Comparison of ENCODE assay signal across 11 cellular contexts in the genomic region with DNA sequence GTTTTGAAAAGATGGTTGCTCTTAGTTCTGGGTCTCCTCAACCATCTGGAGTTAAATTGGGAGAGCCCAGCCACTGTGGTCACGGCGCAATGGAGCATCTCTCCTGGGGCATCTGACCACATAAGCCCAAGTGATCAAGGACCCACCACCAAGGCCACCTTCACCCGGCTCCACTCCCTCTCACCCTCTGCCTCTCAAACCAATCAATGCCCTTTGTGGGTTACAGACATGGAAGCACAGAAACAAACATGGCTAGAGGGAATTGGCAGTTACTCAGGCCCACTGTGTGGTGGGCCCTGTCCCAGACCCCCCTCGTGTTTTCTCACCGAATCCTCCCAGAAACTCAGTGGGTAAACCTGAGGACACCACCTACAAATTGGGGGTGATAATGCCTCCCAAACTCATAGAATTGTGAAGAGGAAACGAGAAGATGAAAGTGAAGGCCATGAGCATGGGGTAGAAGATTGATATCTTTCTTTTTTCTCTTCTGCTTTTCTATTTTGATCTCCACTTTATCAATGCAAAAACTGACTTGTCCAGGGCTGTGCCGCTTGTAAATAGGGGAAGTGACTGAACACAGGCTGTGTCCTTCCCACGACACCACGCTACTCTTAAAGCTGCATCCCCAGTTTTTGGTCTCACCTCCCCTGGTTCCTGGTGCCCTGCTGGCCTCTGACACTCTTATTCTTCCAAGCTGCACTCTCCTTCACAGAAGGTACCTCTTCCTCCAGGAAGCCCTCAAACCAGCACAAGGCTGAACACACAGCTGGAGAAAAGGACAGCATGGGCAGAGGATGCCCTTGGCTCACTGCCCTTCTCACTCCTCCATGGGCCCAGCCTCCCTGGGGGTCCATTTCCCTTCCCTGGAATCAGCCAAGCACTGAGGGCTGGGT. TPM values are rescaled to one million over a fixed set of nuclear protein-coding genes. Genes with fewer than 3 reads are reported as not detected.
DNase-seq lines count a peak whose midpoint lies in the region; ATAC-seq, FAIRE-seq and TF ChIP-seq lines count a peak whose summit lies in the region.
"Had no signal": no experiment of that assay in that cellular context is flagged by ENCODE, and none has a peak within 500 bp of the region (broad histone marks: within the 10 kb centered on the region; RNA-seq: fewer than 3 reads in every experiment).

No MANE protein-coding gene starts in this region.

- H3K27me3 ChIP-seq in right atrium auricular region (no peaks in the 10 kb centered on the region), K562 (ENCODE audit: control insufficient read depth in 2 of 2, insufficient read depth in 2 of 2, low read length in 2 of 2) (no peaks in the 10 kb centered on the region), aorta (ENCODE audit: control insufficient read depth in 1 of 2, insufficient read depth in 2 of 2, low read length in 1 of 2) (no peaks in the 10 kb centered on the region)
- H3K27me3 ChIP-seq in CD4-positive, alpha-beta T cell (ENCODE audit: control insufficient read depth, insufficient read depth, low read length), result no peaks in the 10 kb centered on the region

- intact Hi-C loops in Right ventricle myocardium inferior (cut with DNase I), result no loop called here
- intact Hi-C loops in K562 (cut with micrococcal nuclease), result no loop called here
- intact Hi-C loops in aorta (cut with DNase I), result no loop called here
- intact Hi-C loops in CD4-positive, alpha-beta T cell (cut with DNase I, micrococcal nuclease), result no loop called here
- intact Hi-C loops in MCF 10A (cut with micrococcal nuclease), result no loop called here

- CTCF ChIA-PET in K562 (lab: Yijun Ruan, JAX; ENCODE audit: low intra/inter-chr PET ratio) (no interaction called here), MCF 10A (lab: Yijun Ruan, JAX) (interaction anchor here (1.0 kb wide), 1 partner anchor 12 kb away, joined by 3 read pairs; no protein-coding TSS in a partner anchor)
- CTCF ChIA-PET in CD4-positive, alpha-beta T cell (lab: Charles Lee), result no interaction called here

- FAIRE-seq in K562 (lab: Jason Lieb, UNC), result no peak
- FAIRE-seq: frontal cortex had no signal

- no peak overlapping the region for H3K4me3 Mint-ChIP-seq in CD4-positive, alpha-beta T cell
- no peak overlapping the region for H3K4me3 Mint-ChIP-seq in MCF 10A (ENCODE audit: unreplicated experiment)

- no peaks in the 10 kb centered on the region for H3K9me3 Mint-ChIP-seq in CD4-positive, alpha-beta T cell
- H3K9me3 Mint-ChIP-seq in MCF 10A (ENCODE audit: unreplicated experiment), result no peaks in the 10 kb centered on the region

- POLR2A ChIA-PET in K562 (lab: Yijun Ruan, JAX), result interaction anchor here (0.5 to 1.2 kb wide), 2 partner anchors 12 to 21 kb away, joined by 3 to 5 read pairs; no protein-coding TSS in a partner anchor
- POLR2A ChIA-PET in CD4-positive, alpha-beta T cell (lab: Charles Lee), result no interaction called here
- POLR2A ChIA-PET in MCF 10A (lab: Yijun Ruan, JAX), result interaction anchor here (1.1 kb wide), 1 partner anchor 12 kb away, joined by 4 read pairs; no protein-coding TSS in a partner anchor

- H4K20me1 ChIP-seq in K562 (replicated peaks; ENCODE audit: control insufficient read depth, insufficient read depth, low read length), result no peaks in the 10 kb centered on the region; the same call in 1 of the 2 replicates

- no peak for TF ChIP-seq EP300 in K562 (IDR thresholded peaks at IDR 0.05; ENCODE audit: low read length)

- H3K9ac ChIP-seq in K562 (ENCODE audit: insufficient read depth in 1 of 2, low read depth in 2 of 2, low read length in 2 of 2), result 0 out of 4 replicates have a peak overlapping the region, but pooled peaks of 1 of the 2 experiments have one; percentile 24
- H3K9ac ChIP-seq: KMS-11 had no signal

- no peaks in the 10 kb centered on the region for H3K9me3 ChIP-seq in right atrium auricular region
- H3K9me3 ChIP-seq in K562 (replicated peaks; ENCODE audit: control insufficient read depth, insufficient read depth, low read depth, low read length), result no peaks in the 10 kb centered on the region
- no peaks in the 10 kb centered on the region for H3K9me3 ChIP-seq in aorta (ENCODE audit: control insufficient read depth, low read length)
- H3K9me3 ChIP-seq in CD4-positive, alpha-beta T cell (ENCODE audit: control insufficient read depth, low read length), result no peaks in the 10 kb centered on the region

- ATAC-seq in Right ventricle myocardium inferior, result peak; percentile 37
- ATAC-seq in HG03196 (IDR thresholded peaks at IDR 0.05; ENCODE audit: unreplicated experiment), result peak; percentile 66
- ATAC-seq in K562, result peak; percentile 27; the same call in 1 of the 3 replicates
- no peak for ATAC-seq in aorta (ENCODE audit: low FRiP score)
- no peak for ATAC-seq in CD4-positive, alpha-beta T cell (ENCODE audit: poor library complexity)

- H3K4me1 ChIP-seq in right atrium auricular region, result peaks cover 0 to 7% of the 10 kb centered on the region in 2 donors
- peaks cover 4 to 25% of the 10 kb centered on the region in 2 experiments; a peak in 4 of 5 replicates for H3K4me1 ChIP-seq in K562 (replicated peaks in 1 of 2; ENCODE audit: control insufficient read depth in 2 of 2, insufficient read depth in 2 of 2, low read length in 2 of 2)
- peaks cover 1 to 2% of the 10 kb centered on the region in 2 donors for H3K4me1 ChIP-seq in aorta (ENCODE audit: control insufficient read depth in 1 of 2, insufficient read depth in 2 of 2, low read length in 2 of 2)

- peak overlapping the region; percentile 80 for H2AFZ ChIP-seq in K562 (ENCODE audit: low read depth, low read length)

- H3K4me3 ChIP-seq in right atrium auricular region, result no peak overlapping the region
- H3K4me3 ChIP-seq in K562, result no peak overlapping the region
- H3K4me3 ChIP-seq in aorta (ENCODE audit: low read length in 2 of 2), result no peak overlapping the region

- H3K79me2 ChIP-seq in K562 (ENCODE audit: control insufficient read depth, insufficient read depth, low read length), result no peaks in the 10 kb centered on the region

- in situ Hi-C loops in K562 (cut with MboI) (no loop called here), G401 (cut with HindIII; ENCODE audit: low sequenced_read_pairs) (no loop called here)

- H3K27ac ChIP-seq in right atrium auricular region (no peak overlapping the region), K562 (ENCODE audit: extremely low read depth, low read depth, low read length) (peak overlapping the region; percentile 32; the same call in 1 of the 3 replicates), aorta (ENCODE audit: low read depth in 1 of 2, low read length in 2 of 2) (peak overlapping the region; percentile 70 to 88)
- no peak overlapping the region for H3K27ac ChIP-seq in CD4-positive, alpha-beta T cell (ENCODE audit: low read depth, low read length)
- H3K27ac ChIP-seq: 22Rv1, KMS-11 had no signal

- BruUV-seq in K562 (replicated peaks; lab: Mats Ljungman, UMichigan) (no TSS peak), MCF 10A (replicated peaks; lab: Mats Ljungman, UMichigan) (no TSS peak)

- no peaks in the 10 kb centered on the region for H3K36me3 Mint-ChIP-seq in CD4-positive, alpha-beta T cell (ENCODE audit: low read depth)
- H3K36me3 Mint-ChIP-seq in MCF 10A (ENCODE audit: insufficient read depth, unreplicated experiment), result no peaks in the 10 kb centered on the region

- TF ChIP-seq RAD21 in K562 (CRISPR knock-in tag; conservative IDR thresholded peaks at IDR 0.05 in 1 of 2, IDR thresholded peaks at IDR 0.05 in 1 of 2), result no peak

- no peaks in the 10 kb centered on the region for H3K4me1 Mint-ChIP-seq in CD4-positive, alpha-beta T cell (ENCODE audit: low read depth)
- no peaks in the 10 kb centered on the region for H3K4me1 Mint-ChIP-seq in MCF 10A (ENCODE audit: insufficient read depth, unreplicated experiment)

- DNase-seq in Right ventricle myocardium inferior (ENCODE audit: missing footprints) (no peak), right atrium auricular region (ENCODE audit: low spot score) (no peak), K562 (ENCODE audit: extremely low read depth in 1 of 4, low spot score in 3 of 4) (no peak), aorta (no peak), MCF 10A (ENCODE audit: unreplicated experiment) (no peak), G401 (ENCODE audit: low spot score) (no peak)
- no peak for DNase-seq in CD4-positive, alpha-beta T cell

- H3K27me3 Mint-ChIP-seq in CD4-positive, alpha-beta T cell, result no peaks in the 10 kb centered on the region
- no peaks in the 10 kb centered on the region for H3K27me3 Mint-ChIP-seq in MCF 10A (ENCODE audit: insufficient read depth, unreplicated experiment)

- TF ChIP-seq CTCF in right atrium auricular region (IDR thresholded peaks at IDR 0.05) (no peak), K562 (IDR thresholded peaks at IDR 0.05 in 2 of 3, conservative IDR thresholded peaks at IDR 0.05 in 1 of 3; ENCODE audit: insufficient read depth in 2 of 3, low read depth in 1 of 3, low read length in 3 of 3) (no peak), MCF 10A (IDR thresholded peaks at IDR 0.05; ENCODE audit: unreplicated experiment) (no peak)
- no peak for TF ChIP-seq CTCF in CD4-positive, alpha-beta T cell (IDR thresholded peaks at IDR 0.05)

- 34% methylated on average over 9 of the region's 9 CpGs for WGBS in K562 (ENCODE audit: insufficient coverage, low coverage, missing lambda C conversion rate)
- WGBS in aorta, 2 donors, result 85 to 86% methylated on average over 9 of the region's 9 CpGs

- no peaks in the 10 kb centered on the region for H3K9me1 ChIP-seq in K562 (ENCODE audit: control insufficient read depth, insufficient read depth, low read length)

- no peak for TF ChIP-seq POLR2A in K562 (conservative IDR thresholded peaks at IDR 0.05)

- no peak overlapping the region for H3K4me2 ChIP-seq in K562 (ENCODE audit: insufficient read depth, low read length)
- H3K4me2 ChIP-seq: KMS-11 had no signal

- H3K27ac Mint-ChIP-seq in CD4-positive, alpha-beta T cell, result no peak overlapping the region
- H3K27ac Mint-ChIP-seq in MCF 10A (ENCODE audit: low read depth, unreplicated experiment), result no peak overlapping the region

- H3K36me3 ChIP-seq in right atrium auricular region (no peaks in the 10 kb centered on the region), K562 (ENCODE audit: control insufficient read depth, insufficient read depth, low read length) (no peaks in the 10 kb centered on the region), aorta (ENCODE audit: control insufficient read depth in 1 of 2, insufficient read depth in 2 of 2, low read length in 1 of 2) (peaks cover 0 to 11% of the 10 kb centered on the region in 2 donors)

RNA-seq across cellular contexts. Expression of gene IRAG1, which starts 52.0 kb away (rescaled TPM):
- total RNA-seq in Right ventricle myocardium inferior (5.9 TPM), right atrium auricular region (10 to 100 TPM in 1 of 2 donors, 1 to 10 TPM in 1; 4.6 to 10.9 TPM), K562 (2014; rRNA removed) (0.04 TPM in 1 of 2 replicates, not detected in the other), K562 (2014; rRNA removed; fragmentation: Illumina TruSeq; extraction: Trizol) (0.07 and 0.22 TPM in 2 replicates), K562 (2015; rRNA removed; fragmentation: Illumina TruSeq; extraction: Trizol) (0.08 and 0.11 TPM in 2 replicates), K562 (2021) (0.22 and 0.27 TPM in 2 replicates), aorta (100 to 1,000 TPM; 189 to 518 TPM), MCF 10A (2022) (0.07 TPM in 1 of 2 replicates, not detected in the other)
- total RNA-seq in K562 (2011; cell fraction: chromatin; rRNA removed; ENCODE audit: low replicate concordance), result 0.07 and 0.23 TPM in 2 replicates
- total RNA-seq in K562 (2011; cell fraction: nucleolus; rRNA removed), result 0.17 and 0.26 TPM in 2 replicates
- total RNA-seq in K562 (2011; cell fraction: nucleoplasm; rRNA removed), result 0.15 TPM in 2 replicates
- polyA plus RNA-seq in K562 (2011; rRNA removed) (0.11 and 0.14 TPM in 2 replicates), K562 (2014; fragmentation: Illumina TruSeq; extraction: Trizol) (0.07 and 0.10 TPM in 2 replicates), K562 (2014; fragmentation: Nextera tagmentation; extraction: Ambion mirVana) (under 1 TPM; 0.01 TPM), K562 (2014; rRNA removed) (0.01 TPM in 1 of 2 replicates, not detected in the other), aorta (100 to 1,000 TPM in 1 of 2 donors, 10 to 100 TPM in 1; 92.3 to 135 TPM)
- 0.10 and 0.16 TPM in 2 replicates for polyA plus RNA-seq in K562 (2011; cell fraction: cytosol; rRNA removed)
- 0.10 TPM in 2 replicates for polyA plus RNA-seq in K562 (2011; cell fraction: nucleus; rRNA removed)
- polyA plus RNA-seq in K562 (2012), result 0.08 and 0.15 TPM in 2 replicates
- polyA minus RNA-seq in K562 (2011; rRNA and poly(A)+ RNA removed), result 0.07 and 0.45 TPM in 2 replicates
- not detected in 2 replicates for polyA minus RNA-seq in K562 (2011; cell fraction: cytosol; rRNA and poly(A)+ RNA removed)
- polyA minus RNA-seq in K562 (2011; cell fraction: nucleus; rRNA and poly(A)+ RNA removed), result under 0.01 and 0.11 TPM in 2 replicates
- total RNA-seq in CD4-positive, alpha-beta T cell, result not detected
- total RNA-seq in G401 (2014; rRNA removed; shearing (Covaris generic)), result 3.9 and 4.1 TPM in 2 replicates

Comparison
In these comparisons a context has a peak if more than half of its experiments do, and no peak if none do; other contexts are left out.
1. ATAC-seq: peak in Right ventricle myocardium inferior (single experiment), HG03196 (single experiment) and K562 (single experiment); none in aorta (single experiment) and CD4-positive, alpha-beta T cell (single experiment).
2. H3K27ac ChIP-seq: peak in K562 (single experiment) and aorta (2 of 2); none in right atrium auricular region (0 of 2) and CD4-positive, alpha-beta T cell (single experiment).
3. RNA of gene IRAG1, which starts 52.0 kb away (total RNA-seq): 189 to 518 TPM in aorta; 4.6 to 10.9 TPM in right atrium auricular region, 5.9 TPM in Right ventricle myocardium inferior (single experiment), 3.9 to 4.1 TPM in G401, 0.04 to 0.27 TPM in K562, not detected in CD4-positive, alpha-beta T cell and 0.07 TPM in MCF 10A; every median in the first group is over 10 times any median in the second.